Comparison of ENCODE assay signal across 2 cellular contexts in genomic region chr4:53490965-53491622, GRCh38.
TF ChIP-seq lines count a peak whose summit lies in the region.

No MANE protein-coding gene starts in this region.

TF ChIP-seq in endothelial cell of umbilical vein, 7 proteins besides CTCF, POLR2A, EP300 and RAD21:
- TF ChIP-seq JUN (IDR thresholded peaks at IDR 0.05; ENCODE audit: borderline replicate concordance, insufficient read depth, insufficient read length, low read depth) (no peak), MYC (IDR thresholded peaks at IDR 0.05; ENCODE audit: low read depth, low read length) (no peak), GATA2 (IDR thresholded peaks at IDR 0.05; ENCODE audit: insufficient read depth, insufficient read length, low read depth, low read length) (no peak), POLR2AphosphoS5 (IDR thresholded peaks at IDR 0.05; ENCODE audit: insufficient read depth, low read depth, low read length) (no peak), EZH2 (IDR thresholded peaks at IDR 0.05; ENCODE audit: borderline replicate concordance, low read depth, low read length, severe bottlenecking) (no peak), MAX (IDR thresholded peaks at IDR 0.05; ENCODE audit: insufficient read depth, insufficient read length) (no peak), FOS (IDR thresholded peaks at IDR 0.05; ENCODE audit: borderline replicate concordance, insufficient read depth, low read length) (no peak)

TF ChIP-seq in neural cell, 6 proteins besides CTCF, POLR2A, EP300 and RAD21 (continued from another document):
- TF ChIP-seq SMC3 (conservative IDR thresholded peaks at IDR 0.05; ENCODE audit: poor library complexity) = peak; percentile 42
